ENCODE assay signal across 8 cellular contexts in genomic region chr6:29627762-29628418, GRCh38. TPM values are rescaled to one million over a fixed set of nuclear protein-coding genes. Genes with fewer than 3 reads are reported as not detected.
DNase-seq lines count a peak whose midpoint lies in the region; ATAC-seq, FAIRE-seq and TF ChIP-seq lines count a peak whose summit lies in the region.

No MANE protein-coding gene starts in this region.

- H3K9me3 ChIP-seq in H1 (ENCODE audit: insufficient read depth in 2 of 2, low read depth in 1 of 2, low read length in 1 of 2): no peaks in the 10 kb centered on the region
- no peaks in the 10 kb centered on the region for H3K9me3 ChIP-seq in lung (ENCODE audit: control insufficient read depth in 2 of 2, insufficient read depth in 1 of 2, low read length in 1 of 2)

- H3K27ac Mint-ChIP-seq in activated CD8-positive, alpha-beta memory T cell treated with anti-CD3 and anti-CD28 coated beads, Interleukin-2, amount 10 ng/mL, durations not matched to agents 7 days and 5 days: peak overlapping the region; percentile 44

- peaks cover 10% of the 10 kb centered on the region for H3K79me1 ChIP-seq in H1 (ENCODE audit: low read depth, low read length)

- H2BK20ac ChIP-seq in H1 (ENCODE audit: low read length): peak overlapping the region; percentile 80

- peak overlapping the region; percentile 90 for H2BK5ac ChIP-seq in H1 (ENCODE audit: low read depth, low read length)

- 2% methylated on average over 19 of the region's 51 CpGs; no CpG with 5 or more reads in 1 of the 2 experiments for WGBS in H1 (ENCODE audit: extremely low coverage in 1 of 2, insufficient coverage in 1 of 2, insufficient read length in 1 of 2, insufficient replicate concordance in 2 of 2, low coverage in 1 of 2, low lambda C conversion rate in 2 of 2, missing lambda C conversion rate in 1 of 2), 2 experiments
- 1% methylated on average over 45 to 51 of the region's 51 CpGs for WGBS in lung, 2 donors

- H2BK15ac ChIP-seq in H1 (ENCODE audit: low read length): peak overlapping the region; percentile 92; the same call in 1 of the 2 replicates

- no peak for TF ChIP-seq RAD21 in H1 (IDR thresholded peaks at IDR 0.05 in 1 of 2, conservative IDR thresholded peaks at IDR 0.05 in 1 of 2; ENCODE audit: low read depth in 2 of 2, low read length in 2 of 2)

- H3K4me1 ChIP-seq in H1 (replicated peaks in 1 of 4; ENCODE audit: control insufficient read depth in 3 of 4, insufficient read depth in 4 of 4, low read length in 3 of 4): peaks cover 6 to 52% (median 37%) of the 10 kb centered on the region in 4 experiments
- H3K4me1 ChIP-seq in lung (ENCODE audit: control insufficient read depth in 2 of 2, insufficient read depth in 2 of 2, low read length in 2 of 2): peaks cover 0 to 15% of the 10 kb centered on the region in 2 donors

- no peaks in the 10 kb centered on the region for H3K36me3 Mint-ChIP-seq in activated CD8-positive, alpha-beta memory T cell treated with anti-CD3 and anti-CD28 coated beads, Interleukin-2, amount 10 ng/mL, durations not matched to agents 7 days and 5 days

- H4K20me1 ChIP-seq in H1 (replicated peaks in 1 of 2; ENCODE audit: control insufficient read depth in 1 of 2, insufficient read depth in 2 of 2, low read length in 2 of 2): peaks cover 0 to 15% of the 10 kb centered on the region in 2 experiments

- H3K27me3 Mint-ChIP-seq in activated CD8-positive, alpha-beta memory T cell treated with anti-CD3 and anti-CD28 coated beads, Interleukin-2, amount 10 ng/mL, durations not matched to agents 7 days and 5 days: peaks cover 45% of the 10 kb centered on the region

- H3K79me2 ChIP-seq in H1 (ENCODE audit: control insufficient read depth in 1 of 2, insufficient read depth in 2 of 2, low read length in 2 of 2): peaks cover 13 to 68% of the 10 kb centered on the region in 2 experiments

- ATAC-seq in activated CD8-positive, alpha-beta memory T cell treated with anti-CD3 and anti-CD28 coated beads, Interleukin-2, amount 10 ng/mL, durations not matched to agents 7 days and 5 days: peak; percentile 13
- ATAC-seq in lung (ENCODE audit: insufficient read depth, low FRiP score) (no peak), HG02623 (IDR thresholded peaks at IDR 0.05; ENCODE audit: unreplicated experiment) (no peak)

- H3K27me3 ChIP-seq in H1 (replicated peaks in 1 of 4; ENCODE audit: control insufficient read depth in 3 of 4, extremely low read depth in 1 of 4, insufficient read depth in 3 of 4, low read length in 3 of 4): no peaks in the 10 kb centered on the region
- H3K27me3 ChIP-seq in lung (ENCODE audit: control insufficient read depth, insufficient read depth): no peaks in the 10 kb centered on the region

- peak; percentile 75 to 89 for TF ChIP-seq POLR2A in H1 (IDR thresholded peaks at IDR 0.05; ENCODE audit: control extremely low read depth in 1 of 2, low read depth in 2 of 2, low read length in 2 of 2)

- peak overlapping the region; percentile 88 for H4K8ac ChIP-seq in H1 (ENCODE audit: extremely low read depth, insufficient read depth, low read length)

- H2BK120ac ChIP-seq in H1 (replicated peaks; ENCODE audit: low read depth, low read length): peak overlapping the region; percentile 37

- H4K5ac ChIP-seq in H1 (ENCODE audit: insufficient read length, low read depth, low read length): peak overlapping the region; percentile 96

- peaks cover 6 to 13% (median 9%) of the 10 kb centered on the region in 4 experiments; a peak in 6 of 8 replicates for H3K36me3 ChIP-seq in H1 (ENCODE audit: control insufficient read depth in 2 of 4, insufficient read depth in 4 of 4, low read length in 3 of 4)
- H3K36me3 ChIP-seq in lung (ENCODE audit: control insufficient read depth in 2 of 2, insufficient read depth in 2 of 2, low read length in 2 of 2): peaks cover 3 to 5% of the 10 kb centered on the region in 2 donors

- H4K91ac ChIP-seq in H1 (replicated peaks; ENCODE audit: insufficient read length, low read length): peak overlapping the region; percentile 90

- H3K23ac ChIP-seq in H1 (ENCODE audit: insufficient read length): no peak overlapping the region

- peak overlapping the region; percentile 44; the same call in 1 of the 2 replicates for H2BK12ac ChIP-seq in H1 (ENCODE audit: low read depth, low read length)

- no peak overlapping the region for H2AK5ac ChIP-seq in H1 (ENCODE audit: low read depth, low read length)

- DNase-seq in GM10248 (ENCODE audit: extremely low spot score) (peak; percentile 64), NCI-H748 (lab: John Stamatoyannopoulos, UW; ENCODE audit: unreplicated experiment) (peak; percentile 90), H1 (ENCODE audit: low read depth in 1 of 2, low spot score in 2 of 2) (peak; percentile 81 to 85), lung (ENCODE audit: low spot score) (peak; percentile 53), NCI-H187 (lab: John Stamatoyannopoulos, UW) (no peak)
- DNase-seq in activated CD8-positive, alpha-beta memory T cell treated with anti-CD3 and anti-CD28 coated beads, Interleukin-2, amount 10 ng/mL, durations not matched to agents 7 days and 5 days: peak; percentile 51
- peak in 2 of 3 donors; percentile 21 to 44 for DNase-seq in stimulated activated CD4-positive, alpha-beta T cell treated with anti-CD3 and anti-CD28 coated beads, TNF-alpha, amount 100 ng/mL, for 48 hours (ENCODE audit: low read depth in 3 of 3)

- peaks cover 24% of the 10 kb centered on the region for H3K4me1 Mint-ChIP-seq in activated CD8-positive, alpha-beta memory T cell treated with anti-CD3 and anti-CD28 coated beads, Interleukin-2, amount 10 ng/mL, durations not matched to agents 7 days and 5 days

- no peak for FAIRE-seq in H1 (lab: Jason Lieb, UNC)

- no peaks in the 10 kb centered on the region for H3K9me3 Mint-ChIP-seq in activated CD8-positive, alpha-beta memory T cell treated with anti-CD3 and anti-CD28 coated beads, Interleukin-2, amount 10 ng/mL, durations not matched to agents 7 days and 5 days (ENCODE audit: low read depth)

- peak overlapping the region; percentile 78 for H3K56ac ChIP-seq in H1 (replicated peaks; ENCODE audit: insufficient read length, low read depth, low read length)

- H3K14ac ChIP-seq in H1 (ENCODE audit: insufficient read length): no peak overlapping the region

- H2AFZ ChIP-seq in H1 (ENCODE audit: low read length): 0 out of 2 replicates have a peak overlapping the region, but pooled peaks have one; percentile 28

- H3K4me3 ChIP-seq in H1 (ENCODE audit: extremely low read depth in 1 of 4, insufficient read depth in 2 of 4, low read depth in 3 of 4, low read length in 4 of 4) (peak overlapping the region; percentile 61 to 92 (median 70)), lung (peak overlapping the region; percentile 41)

- peak overlapping the region; percentile 3 for H3K4ac ChIP-seq in H1 (replicated peaks; ENCODE audit: insufficient read length, low read depth, low read length)

- peak overlapping the region; percentile 98 for H3K18ac ChIP-seq in H1 (ENCODE audit: extremely low read depth, low read length)

- H3K27ac ChIP-seq in H1 (ENCODE audit: low read depth, low read length): peak overlapping the region; percentile 24
- peak overlapping the region in 1 of 2 donors; percentile 54 for H3K27ac ChIP-seq in lung (ENCODE audit: low read depth in 1 of 2, low read length in 1 of 2)

- peaks cover 43% of the 10 kb centered on the region for H3K23me2 ChIP-seq in H1 (ENCODE audit: low read depth, low read length)

- H3K4me2 ChIP-seq in H1 (ENCODE audit: insufficient read depth in 1 of 2, low read depth in 2 of 2, low read length in 2 of 2): peak overlapping the region; percentile 79 to 93

- peak overlapping the region; percentile 50 to 65 (median 65) for H3K9ac ChIP-seq in H1 (replicated peaks in 1 of 4; ENCODE audit: extremely low read depth in 1 of 4, low read depth in 3 of 4, low read length in 3 of 4)

- H3K4me3 Mint-ChIP-seq in activated CD8-positive, alpha-beta memory T cell treated with anti-CD3 and anti-CD28 coated beads, Interleukin-2, amount 10 ng/mL, durations not matched to agents 7 days and 5 days: peak overlapping the region; percentile 72

- TF ChIP-seq CTCF in GM10248 (IDR thresholded peaks at IDR 0.05; ENCODE audit: control extremely low read depth, extremely low read depth, low read depth, missing control alignments) (no peak), H1 (IDR thresholded peaks at IDR 0.05; ENCODE audit: control extremely low read depth in 1 of 3, insufficient read depth in 1 of 3, low read depth in 1 of 3, low read length in 3 of 3) (no peak), lung (IDR thresholded peaks at IDR 0.05; ENCODE audit: control extremely low read depth, extremely low read depth) (no peak)

- CTCF ChIA-PET in GM10248 (lab: Yijun Ruan, JAX) (interaction anchor here (0.7 to 6.6 kb wide), 8 partner anchors 8 to 68 kb away, joined by 3 to 35 read pairs (median 4); no protein-coding TSS in a partner anchor), H1 (lab: Charles Lee; ENCODE audit: partially characterized antibody) (interaction anchor here (0.9 to 33.1 kb wide), 6 partner anchors 10 to 252 kb away, joined by 3 to 658 read pairs (median 6); partner anchors contain the start of gene MOG)
- CTCF ChIA-PET in activated CD8-positive, alpha-beta memory T cell treated with anti-CD3 and anti-CD28 coated beads, Interleukin-2, amount 10 ng/mL, durations not matched to agents 7 days and 5 days (lab: Charles Lee): interaction anchor here (0.8 to 3.3 kb wide), 4 partner anchors 10 to 24 kb away, joined by 3 to 20 read pairs (median 6); no protein-coding TSS in a partner anchor

- POLR2A ChIA-PET in GM10248 (lab: Yijun Ruan, JAX) (no interaction called here), H1 (lab: Charles Lee; ENCODE audit: partially characterized antibody) (interaction anchor here (0.5 to 5.3 kb wide), 11 partner anchors 8 to 233 kb away, joined by 3 to 33 read pairs (median 5); no protein-coding TSS in a partner anchor)

- TF ChIP-seq EP300 in H1 (IDR thresholded peaks at IDR 0.05; ENCODE audit: borderline replicate concordance in 1 of 2, low read depth in 2 of 2, low read length in 2 of 2): no peak

RNA-seq across cellular contexts. Expression of gene GABBR1, which starts 5.1 kb away (rescaled TPM):
- total RNA-seq in activated CD8-positive, alpha-beta memory T cell treated with anti-CD3 and anti-CD28 coated beads, Interleukin-2, amount 10 ng/mL, durations not matched to agents 7 days and 5 days: 1 to 10 TPM; 6.0 to 8.1 TPM
- 67.8 and 75.9 TPM in 2 replicates for total RNA-seq in H1 (2021; fragmentation: NEBNext Ultra II Directional; extraction: Animal tissue kit (Norgen Biotek cat#: 25700))
- polyA plus RNA-seq in H1 (2011; rRNA removed) (78.3 and 86.7 TPM in 2 replicates), lung (10 to 100 TPM; 12.9 to 21.6 TPM)
- polyA plus RNA-seq in H1 (2011; cell fraction: cytosol; rRNA removed): 59.9 TPM
- 315 TPM for polyA plus RNA-seq in H1 (2011; cell fraction: nucleus; rRNA removed)
- 55.4 to 76.8 TPM (median 71.2 TPM) in 4 replicates for polyA plus RNA-seq in H1 (2012, experiment 1 of 2)
- 19.6 TPM for polyA plus RNA-seq in H1 (2012, experiment 2 of 2)
- 58.3 TPM for polyA plus RNA-seq in H1 (2013, experiment 1 of 2)
- 52.1 TPM for polyA plus RNA-seq in H1 (2013, experiment 2 of 2)
- polyA minus RNA-seq in H1 (2011; rRNA and poly(A)+ RNA removed): 73.3 and 88.3 TPM in 2 replicates
- polyA minus RNA-seq in H1 (2011; cell fraction: cytosol; rRNA and poly(A)+ RNA removed): 25.2 TPM
- polyA minus RNA-seq in H1 (2011; cell fraction: nucleus; rRNA and poly(A)+ RNA removed): 118 TPM
- total RNA-seq in lung: 10 to 100 TPM; 28.4 to 35.7 TPM

RNA-seq across cellular contexts. Expression of gene MOG, which starts 29.0 kb away (rescaled TPM):
- not detected for total RNA-seq in activated CD8-positive, alpha-beta memory T cell treated with anti-CD3 and anti-CD28 coated beads, Interleukin-2, amount 10 ng/mL, durations not matched to agents 7 days and 5 days
- 0.31 and 0.86 TPM in 2 replicates for total RNA-seq in H1 (2021; fragmentation: NEBNext Ultra II Directional; extraction: Animal tissue kit (Norgen Biotek cat#: 25700))
- polyA plus RNA-seq in H1 (2011; rRNA removed): 0.17 and 0.19 TPM in 2 replicates
- 0.43 TPM for polyA plus RNA-seq in H1 (2011; cell fraction: cytosol; rRNA removed)
- 0.36 TPM for polyA plus RNA-seq in H1 (2011; cell fraction: nucleus; rRNA removed)
- 0.19 to 0.36 TPM (median 0.33 TPM) in 4 replicates for polyA plus RNA-seq in H1 (2012, experiment 1 of 2)
- polyA plus RNA-seq in H1 (2012, experiment 2 of 2): 0.28 TPM
- 0.26 TPM for polyA plus RNA-seq in H1 (2013, experiment 1 of 2)
- 0.35 TPM for polyA plus RNA-seq in H1 (2013, experiment 2 of 2)
- 0.07 and 0.47 TPM in 2 replicates for polyA minus RNA-seq in H1 (2011; rRNA and poly(A)+ RNA removed)
- polyA minus RNA-seq in H1 (2011; cell fraction: cytosol; rRNA and poly(A)+ RNA removed): not detected
- 1.6 TPM for polyA minus RNA-seq in H1 (2011; cell fraction: nucleus; rRNA and poly(A)+ RNA removed)
- not detected for total RNA-seq in lung
- polyA plus RNA-seq in lung: not detected

RNA-seq across cellular contexts. Expression of gene OR2H2, which starts 43.0 kb away (rescaled TPM):
- not detected for total RNA-seq in activated CD8-positive, alpha-beta memory T cell treated with anti-CD3 and anti-CD28 coated beads, Interleukin-2, amount 10 ng/mL, durations not matched to agents 7 days and 5 days
- total RNA-seq in H1 (2021; fragmentation: NEBNext Ultra II Directional; extraction: Animal tissue kit (Norgen Biotek cat#: 25700)): not detected in 2 replicates
- polyA plus RNA-seq in H1 (2011; rRNA removed): not detected in 2 replicates
- not detected for polyA plus RNA-seq in H1 (2011; cell fraction: cytosol; rRNA removed)
- not detected for polyA plus RNA-seq in H1 (2011; cell fraction: nucleus; rRNA removed)
- polyA plus RNA-seq in H1 (2012, experiment 1 of 2): 1.3 to 1.7 TPM (median 1.6 TPM) in 4 replicates
- polyA plus RNA-seq in H1 (2012, experiment 2 of 2): not detected
- not detected for polyA plus RNA-seq in H1 (2013, experiment 1 of 2)
- polyA plus RNA-seq in H1 (2013, experiment 2 of 2): not detected
- polyA minus RNA-seq in H1 (2011; rRNA and poly(A)+ RNA removed): not detected in 2 replicates
- polyA minus RNA-seq in H1 (2011; cell fraction: cytosol; rRNA and poly(A)+ RNA removed): not detected
- not detected for polyA minus RNA-seq in H1 (2011; cell fraction: nucleus; rRNA and poly(A)+ RNA removed)
- not detected for total RNA-seq in lung
- polyA plus RNA-seq in lung: not detected

RNA-seq across cellular contexts. Expression of gene ZFP57, which starts 53.1 kb away (rescaled TPM):
- total RNA-seq in activated CD8-positive, alpha-beta memory T cell treated with anti-CD3 and anti-CD28 coated beads, Interleukin-2, amount 10 ng/mL, durations not matched to agents 7 days and 5 days: 10 to 100 TPM; 14.1 to 16.1 TPM
- 1.2 TPM in 2 replicates for total RNA-seq in H1 (2021; fragmentation: NEBNext Ultra II Directional; extraction: Animal tissue kit (Norgen Biotek cat#: 25700))
- polyA plus RNA-seq in H1 (2011; rRNA removed) (0.85 and 1.0 TPM in 2 replicates), lung (1 to 10 TPM in 1 of 2 donors, under 1 TPM in 1; 0.01 to 2.0 TPM)
- 1.4 TPM for polyA plus RNA-seq in H1 (2011; cell fraction: cytosol; rRNA removed)
- polyA plus RNA-seq in H1 (2011; cell fraction: nucleus; rRNA removed): 1.7 TPM
- polyA plus RNA-seq in H1 (2012, experiment 1 of 2): 0.64 to 1.1 TPM (median 0.75 TPM) in 4 replicates
- polyA plus RNA-seq in H1 (2012, experiment 2 of 2): 0.43 TPM
- polyA plus RNA-seq in H1 (2013, experiment 1 of 2): 0.63 TPM
- 0.68 TPM for polyA plus RNA-seq in H1 (2013, experiment 2 of 2)
- 0.63 and 0.98 TPM in 2 replicates for polyA minus RNA-seq in H1 (2011; rRNA and poly(A)+ RNA removed)
- 0.73 TPM for polyA minus RNA-seq in H1 (2011; cell fraction: cytosol; rRNA and poly(A)+ RNA removed)
- 0.50 TPM for polyA minus RNA-seq in H1 (2011; cell fraction: nucleus; rRNA and poly(A)+ RNA removed)
- total RNA-seq in lung: 1 to 10 TPM in 1 of 2 donors, under 1 TPM in 1; 0.14 to 2.4 TPM

Comparison
In these comparisons a context has a peak if more than half of its experiments do, and no peak if none do; other contexts are left out.
1. DNase-seq: peak in GM10248 (single experiment), NCI-H748 (single experiment), activated CD8-positive, alpha-beta memory T cell treated with anti-CD3 and anti-CD28 coated beads, Interleukin-2, amount 10 ng/mL, durations not matched to agents 7 days and 5 days (single experiment), H1 (2 of 2), lung (single experiment) and stimulated activated CD4-positive, alpha-beta T cell treated with anti-CD3 and anti-CD28 coated beads, TNF-alpha, amount 100 ng/mL, for 48 hours (2 of 3); none in NCI-H187 (0 of 2).